Comparison of ENCODE assay signal across 1 cellular context in the genomic region with DNA sequence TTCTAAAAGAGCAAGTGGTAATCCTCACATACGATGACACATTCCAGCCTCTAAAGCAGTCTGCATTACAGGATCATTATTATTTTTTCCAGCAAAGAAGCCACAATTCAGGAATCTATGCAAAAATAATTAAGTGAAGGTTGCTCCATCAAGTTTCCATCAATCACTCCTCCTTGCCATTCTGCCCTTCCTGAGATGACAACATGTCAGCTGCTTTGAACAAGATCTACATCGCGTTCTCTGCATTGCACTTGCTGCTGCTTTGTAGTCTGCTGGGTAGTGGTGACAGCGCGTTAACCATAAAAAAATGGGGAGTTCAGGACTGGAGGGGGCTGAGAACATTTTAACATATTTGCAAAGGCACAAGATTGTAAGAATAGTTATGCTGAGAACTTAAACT.
TF ChIP-seq lines count a peak whose summit lies in the region.

No MANE protein-coding gene starts in this region.

TF ChIP-seq in IMR-90, 13 proteins besides CTCF, POLR2A, EP300 and RAD21:
- no peak for TF ChIP-seq RCOR1 (IDR thresholded peaks at IDR 0.05; ENCODE audit: insufficient replicate concordance, low read length)
- TF ChIP-seq, protein P1, sequence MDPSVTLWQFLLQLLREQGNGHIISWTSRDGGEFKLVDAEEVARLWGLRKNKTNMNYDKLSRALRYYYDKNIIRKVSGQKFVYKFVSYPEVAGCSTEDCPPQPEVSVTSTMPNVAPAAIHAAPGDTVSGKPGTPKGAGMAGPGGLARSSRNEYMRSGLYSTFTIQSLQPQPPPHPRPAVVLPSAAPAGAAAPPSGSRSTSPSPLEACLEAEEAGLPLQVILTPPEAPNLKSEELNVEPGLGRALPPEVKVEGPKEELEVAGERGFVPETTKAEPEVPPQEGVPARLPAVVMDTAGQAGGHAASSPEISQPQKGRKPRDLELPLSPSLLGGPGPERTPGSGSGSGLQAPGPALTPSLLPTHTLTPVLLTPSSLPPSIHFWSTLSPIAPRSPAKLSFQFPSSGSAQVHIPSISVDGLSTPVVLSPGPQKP (IDR thresholded peaks at IDR 0.05; ENCODE audit: borderline replicate concordance, low read depth, low read length) = no peak
